Comparison of ENCODE assay signal across 8 cellular contexts in the genomic region with DNA sequence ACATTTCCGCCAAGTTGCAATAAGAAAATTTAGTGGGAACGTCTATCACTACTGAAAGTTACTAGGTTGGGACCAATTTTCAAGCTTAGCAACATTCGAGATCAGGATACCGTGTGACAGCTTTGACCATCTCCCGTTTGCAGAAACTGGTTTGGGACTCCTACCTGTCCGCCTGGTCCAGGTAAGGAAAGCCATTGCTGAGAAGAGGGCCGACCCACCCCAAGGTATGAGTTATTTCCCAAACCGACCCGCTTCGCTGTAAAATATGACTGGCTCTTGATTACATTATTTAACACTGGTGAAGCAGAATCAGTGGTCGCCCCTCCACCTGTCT. TPM values are rescaled to one million over a fixed set of nuclear protein-coding genes. Genes with fewer than 3 reads are reported as not detected.
DNase-seq lines count a peak whose midpoint lies in the region; ATAC-seq, FAIRE-seq and TF ChIP-seq lines count a peak whose summit lies in the region.

No MANE protein-coding gene starts in this region.

- H3K27ac ChIP-seq in C4-2B (peak overlapping the region; percentile 75; the same call in 1 of the 2 replicates), coronary artery (peak overlapping the region; percentile 97 to 98)

- H3K9me3 Mint-ChIP-seq in IgD-negative memory B cell, result no peaks in the 10 kb centered on the region
- no peaks in the 10 kb centered on the region for H3K9me3 Mint-ChIP-seq in nephron

- DNase-seq in coronary artery (ENCODE audit: low spot score), result no peak
- no peak for DNase-seq in D721Med (ENCODE audit: insufficient read length, low spot score)
- DNase-seq in HCEC 1CT, result no peak
- no peak for DNase-seq in SHP77 treated with DMSO at 0.1 percent for 48 hours (lab: John Stamatoyannopoulos, UW)

- peak overlapping the region; percentile 98 to 99 (median 99) for H3K4me3 Mint-ChIP-seq in IgD-negative memory B cell
- H3K4me3 Mint-ChIP-seq in nephron, result peak overlapping the region; percentile 96 to 98 (median 97)

- H3K27me3 Mint-ChIP-seq in IgD-negative memory B cell (no peaks in the 10 kb centered on the region), nephron (ENCODE audit: low read depth) (no peaks in the 10 kb centered on the region)

- H3K4me3 ChIP-seq in coronary artery, result peak overlapping the region; percentile 83

- no peak for ATAC-seq in HG02759 (IDR thresholded peaks at IDR 0.05; ENCODE audit: unreplicated experiment)

- no peak for FAIRE-seq in D721Med (lab: Jason Lieb, UNC)

- H3K4me1 Mint-ChIP-seq in IgD-negative memory B cell (peaks cover 17 to 28% (median 20%) of the 10 kb centered on the region in 3 donors), nephron (peaks cover 20% of the 10 kb centered on the region)

- no peaks in the 10 kb centered on the region for H3K36me3 Mint-ChIP-seq in IgD-negative memory B cell
- H3K36me3 Mint-ChIP-seq in nephron (ENCODE audit: low read depth), result no peaks in the 10 kb centered on the region

- TF ChIP-seq CTCF in C4-2B (conservative IDR thresholded peaks at IDR 0.05), result no peak
- no peak for TF ChIP-seq CTCF in coronary artery (IDR thresholded peaks at IDR 0.05)
- TF ChIP-seq CTCF in nephron (IDR thresholded peaks at IDR 0.05; ENCODE audit: unreplicated experiment in 3 of 3), result no peak
- no peak for TF ChIP-seq CTCF in D721Med (IDR thresholded peaks at IDR 0.05; ENCODE audit: insufficient read depth, missing control alignments)

- H3K27ac Mint-ChIP-seq in IgD-negative memory B cell, result peak overlapping the region; percentile 97 to 99 (median 98)
- peak overlapping the region; percentile 97 to 99 (median 99) for H3K27ac Mint-ChIP-seq in nephron

RNA-seq across cellular contexts. Expression of gene DNAI7, which starts 0.3 kb away (rescaled TPM):
- polyA plus RNA-seq in IgD-negative memory B cell, result not detected

RNA-seq across cellular contexts. Expression of gene ETFRF1, which starts 0.3 kb away (rescaled TPM):
- polyA plus RNA-seq in IgD-negative memory B cell, result 40.0 TPM

RNA-seq across cellular contexts. Expression of gene KRAS, which starts 56.0 kb away (rescaled TPM):
- polyA plus RNA-seq in IgD-negative memory B cell, result 39.3 TPM
